Comparison of ENCODE assay signal across 8 cellular contexts in genomic region chr19:49085020-49085867, GRCh38. TPM values are rescaled to one million over a fixed set of nuclear protein-coding genes. Genes with fewer than 3 reads are reported as not detected.
DNase-seq lines count a peak whose midpoint lies in the region; ATAC-seq and TF ChIP-seq lines count a peak whose summit lies in the region.

Gene SNRNP70, plus strand, starts transcription at chr19:49085451. Its CDS starts 964 bp downstream, at chr19:49086415.

- TF ChIP-seq CTCF in AG04450 (IDR thresholded peaks at IDR 0.05; ENCODE audit: low read depth, low read length) = no peak

- peak within 1 kb of the TSS; percentile 96 for H3K4me3 ChIP-seq in AG04450 (ENCODE audit: low read depth, low read length)

- ATAC-seq in GM18909 (IDR thresholded peaks at IDR 0.05; ENCODE audit: poor library complexity, unreplicated experiment) (peak; percentile 93), HG03280 (IDR thresholded peaks at IDR 0.05; ENCODE audit: unreplicated experiment) (peak; percentile 87)

- CTCF ChIA-PET in AG04450 (lab: Charles Lee) = interaction anchor here (1.2 to 2.4 kb wide), 2 partner anchors 13 to 61 kb away, joined by 3 to 21 read pairs; no protein-coding TSS in a partner anchor

- H3K27ac ChIP-seq in AG04450 (ENCODE audit: low read depth, low read length) = peak within 1 kb of the TSS; percentile 88

- peaks cover 3% of the 10 kb centered on the region; the same call in 1 of the 2 replicates for H3K9me3 ChIP-seq in AG04450 (ENCODE audit: control insufficient read depth, insufficient read depth, low read length)

- DNase-seq in AG04450 (ENCODE audit: low read depth, low spot score) (peak; percentile 99), NCI-H345 treated with DMSO at 0.1 percent for 48 hours (lab: John Stamatoyannopoulos, UW; ENCODE audit: unreplicated experiment) (peak; percentile 92), inferior parietal cortex (ENCODE audit: extremely low spot score) (peak; percentile 100)
- DNase-seq in activated CD4-positive, CD25-positive, alpha-beta regulatory T cell (lab: John Stamatoyannopoulos, UW) = peak; percentile 94 to 99 (median 98)
- DNase-seq in central memory CD4-positive, alpha-beta T cell = peak; percentile 100
- peak; percentile 97 to 98 for DNase-seq in stimulated activated CD4-positive, alpha-beta T cell treated with anti-CD3 and anti-CD28 coated beads, Interleukin-12 subunit alpha, Interleukin-12 subunit beta, amount 100 ng/mL, for 24 hours (ENCODE audit: low read depth in 2 of 2)

- H3K27me3 ChIP-seq in AG04450 (ENCODE audit: control insufficient read depth, insufficient read depth, low read length) = no peaks in the 10 kb centered on the region

- POLR2A ChIA-PET in AG04450 (lab: Yijun Ruan, JAX) = interaction anchor here (1.0 kb wide), 1 partner anchor 13 kb away, joined by 3 read pairs; no protein-coding TSS in a partner anchor

RNA-seq across cellular contexts. Expression of gene SNRNP70, which starts in this region (rescaled TPM):
- 117 and 149 TPM in 2 replicates for polyA plus RNA-seq in AG04450 (2011; rRNA removed)
- 48.9 and 53.2 TPM in 2 replicates for polyA minus RNA-seq in AG04450 (2011; rRNA and poly(A)+ RNA removed)

Comparison
In these comparisons a context has a peak if more than half of its experiments do, and no peak if none do; other contexts are left out.
1. Peak in every context shown above with its lines: DNase-seq, ATAC-seq, H3K4me3 ChIP-seq and H3K27ac ChIP-seq.